Comparison of ENCODE assay signal across 26 cellular contexts in genomic region chr16:81365731-81366130, GRCh38.
"Had no signal": no experiment of that assay in that cellular context is flagged by ENCODE, and none has a peak within 500 bp of the region (broad histone marks: within the 10 kb centered on the region; RNA-seq: fewer than 3 reads in every experiment).

No MANE protein-coding gene starts in this region.

- H3K36me3 ChIP-seq: uterus had no signal

- H3K79me2 ChIP-seq: parathyroid adenoma had no signal

- H3K27me3 ChIP-seq: neural progenitor cell, ovary, right lobe of liver, sigmoid colon, suprapubic skin, testis, tibial artery, transverse colon, upper lobe of right lung, uterus had no signal

- H3K4me3 Mint-ChIP-seq: natural killer cell; nephron; neural progenitor cell; stimulated activated memory B cell treated with anti-CD40 and anti-IgM and Interleukin-4, amounts not matched to agents 10 μg/mL and 1 μg/mL and 100 μg/mL, for 72 hours; stimulated activated naive CD8-positive, alpha-beta T cell treated with anti-CD3 and anti-CD28 coated beads, Interleukin-15, amount 100 ng/mL, for 72 hours; type B pancreatic cell had no signal

- H3K9ac ChIP-seq: neural progenitor cell, parathyroid adenoma had no signal

- H3K9me3 ChIP-seq: ovary, psoas muscle, right lobe of liver, sigmoid colon, suprapubic skin, testis, tibial artery, transverse colon, upper lobe of right lung, uterus had no signal

- DNase-seq: natural killer cell; occipital lobe; ovary; posterior cingulate gyrus; psoas muscle; right lobe of liver; sigmoid colon; stimulated activated CD4-positive, alpha-beta T cell treated with anti-CD3 and anti-CD28 coated beads, Interleukin-1b, Interleukin-23, amount 100 ng/mL, for 48 hours; stimulated activated CD4-positive, alpha-beta T cell treated with anti-CD3 and anti-CD28 coated beads, Interleukin-4, amount 100 ng/mL, for 1 hour; stimulated activated CD4-positive, alpha-beta T cell treated with anti-CD3 and anti-CD28 coated beads, Interleukin-4, amount 100 ng/mL, for 4 hours; stimulated activated CD8-positive, alpha-beta memory T cell treated with anti-CD3 and anti-CD28 coated beads, Interleukin-4, amount 100 ng/mL, for 48 hours; stimulated activated naive CD8-positive, alpha-beta T cell treated with anti-CD3 and anti-CD28 coated beads, Interleukin-15, Interleukin-2, amounts not matched to agents 100 U/mL and 50 U/mL, for 24 hours; testis; tibial artery; transverse colon; upper lobe of right lung; uterus had no signal

- H3K27me3 Mint-ChIP-seq: progenitor cell of endocrine pancreas; stimulated activated memory B cell treated with anti-CD40 and anti-IgM and Interleukin-4, amounts not matched to agents 10 μg/mL and 1 μg/mL and 100 μg/mL, for 72 hours; stimulated activated naive CD8-positive, alpha-beta T cell treated with anti-CD3 and anti-CD28 coated beads, Interleukin-15, amount 100 ng/mL, for 72 hours; type B pancreatic cell had no signal

- ATAC-seq: stimulated activated memory B cell treated with anti-CD40 and anti-IgM and Interleukin-4, amounts not matched to agents 10 μg/mL and 1 μg/mL and 100 μg/mL, for 72 hours; stimulated activated naive CD8-positive, alpha-beta T cell treated with anti-CD3 and anti-CD28 coated beads, Interleukin-15, Interleukin-2, amounts not matched to agents 100 U/mL and 50 U/mL, for 24 hours had no signal

- H3K4me3 ChIP-seq: neural progenitor cell, ovary, psoas muscle, right lobe of liver, sigmoid colon, suprapubic skin, testis, tibial artery, transverse colon, upper lobe of right lung, uterus had no signal

- H3K4me2 ChIP-seq: neural progenitor cell had no signal

- H2AFZ ChIP-seq: neural progenitor cell, parathyroid adenoma had no signal

- H3K4me1 ChIP-seq: neural progenitor cell, parathyroid adenoma, psoas muscle, right lobe of liver, suprapubic skin, testis, tibial artery, transverse colon, upper lobe of right lung, uterus had no signal

- H3K27ac Mint-ChIP-seq: natural killer cell; nephron; neural progenitor cell; progenitor cell of endocrine pancreas; stimulated activated memory B cell treated with anti-CD40 and anti-IgM and Interleukin-4, amounts not matched to agents 10 μg/mL and 1 μg/mL and 100 μg/mL, for 72 hours; stimulated activated naive CD8-positive, alpha-beta T cell treated with anti-CD3 and anti-CD28 coated beads, Interleukin-15, amount 100 ng/mL, for 72 hours had no signal

- H3K36me3 Mint-ChIP-seq: natural killer cell had no signal

- H3K27ac ChIP-seq: neural progenitor cell, ovary, parathyroid adenoma, psoas muscle, right lobe of liver, sigmoid colon, suprapubic skin, testis, tibial artery, transverse colon, upper lobe of right lung, uterus had no signal

- H3K9me3 Mint-ChIP-seq: natural killer cell; nephron; neural progenitor cell; stimulated activated memory B cell treated with anti-CD40 and anti-IgM and Interleukin-4, amounts not matched to agents 10 μg/mL and 1 μg/mL and 100 μg/mL, for 72 hours; stimulated activated naive CD8-positive, alpha-beta T cell treated with anti-CD3 and anti-CD28 coated beads, Interleukin-15, amount 100 ng/mL, for 72 hours; type B pancreatic cell had no signal

- FAIRE-seq: small intestine had no signal

- H3K4me1 Mint-ChIP-seq: nephron; neural progenitor cell; stimulated activated memory B cell treated with anti-CD40 and anti-IgM and Interleukin-4, amounts not matched to agents 10 μg/mL and 1 μg/mL and 100 μg/mL, for 72 hours; stimulated activated naive CD8-positive, alpha-beta T cell treated with anti-CD3 and anti-CD28 coated beads, Interleukin-15, amount 100 ng/mL, for 72 hours had no signal
